In genomic region chr6:134864558-134864957, GRCh38 we compare ENCODE assay signal across 30 cellular contexts.
"Had no signal": no experiment of that assay in that cellular context is flagged by ENCODE, and none has a peak within 500 bp of the region (broad histone marks: within the 10 kb centered on the region; RNA-seq: fewer than 3 reads in every experiment).

No MANE protein-coding gene starts in this region.

- H3K4me3 ChIP-seq: hepatocyte, lower lobe of right lung, pancreas, prostate gland, sigmoid colon, spleen, stomach, testis, thyroid gland, transverse colon, upper lobe of left lung, vagina had no signal

- H3K36me3 ChIP-seq: lower lobe of right lung, pancreas, prostate gland, sigmoid colon, spleen, stomach, thyroid gland, transverse colon, upper lobe of left lung, vagina had no signal

- H3K4me3 Mint-ChIP-seq: naive thymus-derived CD8-positive, alpha-beta T cell; nephron; neural crest cell; stimulated activated naive B cell treated with anti-CD40 and anti-IgM and Interleukin-4, amounts not matched to agents 10 μg/mL and 1 μg/mL and 100 μg/mL, for 72 hours had no signal

- H3K4me1 Mint-ChIP-seq: nephron; neural crest cell; stimulated activated naive B cell treated with anti-CD40 and anti-IgM and Interleukin-4, amounts not matched to agents 10 μg/mL and 1 μg/mL and 100 μg/mL, for 72 hours had no signal

- H3K27ac ChIP-seq: lower lobe of right lung, pancreas, prostate gland, sigmoid colon, spleen, stomach, testis, transverse colon, upper lobe of left lung, vagina had no signal

- DNase-seq: islet precursor cell; left ventricle myocardium superior; lower lobe of right lung; mammary epithelial cell; mesenchymal stem cell; naive thymus-derived CD8-positive, alpha-beta T cell; nucleus accumbens; pancreas; posterior cingulate gyrus; retina; right cardiac atrium; sigmoid colon; small intestine; spleen; stimulated activated CD4-positive, alpha-beta T cell treated with anti-CD3 and anti-CD28 coated beads, Interleukin-1b, Interleukin-23, amount 100 ng/mL, for 48 hours; stimulated activated CD4-positive, alpha-beta T cell treated with anti-CD3 and anti-CD28 coated beads, Interleukin-2, amount 100 ng/mL, for 48 hours; stimulated activated CD4-positive, alpha-beta T cell treated with anti-CD3 and anti-CD28 coated beads, Interleukin-4, amount 100 ng/mL, for 4 hours; stimulated activated CD8-positive, alpha-beta memory T cell treated with anti-CD3 and anti-CD28 coated beads, Interleukin-4, amount 100 ng/mL, for 48 hours; stimulated activated naive B cell treated with anti-CD40 and anti-IgM and Interleukin-4, amounts not matched to agents 10 μg/mL and 1 μg/mL and 100 μg/mL, for 72 hours; stimulated activated naive CD8-positive, alpha-beta T cell treated with anti-CD3 and anti-CD28 coated beads, Interleukin-15, Interleukin-2, amounts not matched to agents 100 U/mL and 50 U/mL, for 24 hours; stomach; testis; thyroid gland; transverse colon; upper lobe of left lung had no signal

- H3K9me3 Mint-ChIP-seq: naive thymus-derived CD8-positive, alpha-beta T cell; nephron; neural crest cell; stimulated activated naive B cell treated with anti-CD40 and anti-IgM and Interleukin-4, amounts not matched to agents 10 μg/mL and 1 μg/mL and 100 μg/mL, for 72 hours had no signal

- H3K4me1 ChIP-seq: lower lobe of right lung, pancreas, prostate gland, sigmoid colon, spleen, stomach, testis, transverse colon, upper lobe of left lung, vagina had no signal

- H3K27ac Mint-ChIP-seq: naive thymus-derived CD8-positive, alpha-beta T cell; stimulated activated naive B cell treated with anti-CD40 and anti-IgM and Interleukin-4, amounts not matched to agents 10 μg/mL and 1 μg/mL and 100 μg/mL, for 72 hours had no signal

- H3K36me3 Mint-ChIP-seq: naive thymus-derived CD8-positive, alpha-beta T cell; stimulated activated naive B cell treated with anti-CD40 and anti-IgM and Interleukin-4, amounts not matched to agents 10 μg/mL and 1 μg/mL and 100 μg/mL, for 72 hours had no signal

- ATAC-seq: left ventricle myocardium superior; lower lobe of right lung; naive thymus-derived CD8-positive, alpha-beta T cell; right cardiac atrium; stimulated activated naive B cell treated with anti-CD40 and anti-IgM and Interleukin-4, amounts not matched to agents 10 μg/mL and 1 μg/mL and 100 μg/mL, for 72 hours; stimulated activated naive CD8-positive, alpha-beta T cell treated with anti-CD3 and anti-CD28 coated beads, Interleukin-15, Interleukin-2, amounts not matched to agents 100 U/mL and 50 U/mL, for 24 hours had no signal

- H3K9me3 ChIP-seq: lower lobe of right lung, pancreas, prostate gland, sigmoid colon, spleen, stomach, testis, thyroid gland, transverse colon, upper lobe of left lung, vagina had no signal
